In the genomic region with DNA sequence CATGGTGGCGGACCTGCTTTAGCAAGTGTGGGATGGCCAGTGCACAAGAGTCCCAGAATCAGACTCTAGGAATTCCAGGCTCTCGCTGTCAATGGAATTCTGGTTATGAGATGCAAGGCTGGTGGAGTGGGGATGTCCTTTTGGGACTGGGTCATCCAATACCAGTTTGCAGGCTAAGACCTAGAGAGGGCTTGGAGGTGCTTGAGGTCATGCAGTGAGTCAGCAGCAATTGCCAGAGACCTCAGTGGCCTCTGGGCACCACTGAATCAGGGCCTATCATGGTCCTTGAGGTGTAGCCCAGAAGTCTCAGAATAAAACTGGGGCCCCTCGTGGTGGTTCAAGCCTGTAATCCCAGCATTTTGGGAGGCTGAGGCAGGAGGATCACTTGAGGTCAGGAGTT, we compare ENCODE assay signal across 28 cellular contexts. TPM values are rescaled to one million over a fixed set of nuclear protein-coding genes. Genes with fewer than 3 reads are reported as not detected.
A peak's percentile ranks its signal among the peaks of the same experiment; 100 is the strongest.
DNase-seq lines count a peak whose midpoint lies in the region; ATAC-seq and TF ChIP-seq lines count a peak whose summit lies in the region.
"Had no signal": no experiment of that assay in that cellular context is flagged by ENCODE, and none has a peak within 500 bp of the region (broad histone marks: within the 10 kb centered on the region; RNA-seq: fewer than 3 reads in every experiment).

No MANE protein-coding gene starts in this region.

- no peak for TF ChIP-seq CTCF in BE2C (IDR thresholded peaks at IDR 0.05; ENCODE audit: low read depth, low read length)
- TF ChIP-seq CTCF in WERI-Rb-1 (IDR thresholded peaks at IDR 0.05; ENCODE audit: low read depth, low read length), result no peak

- H3K36me3 ChIP-seq in BE2C (no peaks in the 10 kb centered on the region), HUES6 (ENCODE audit: control insufficient read depth, insufficient read depth, low read length) (no peaks in the 10 kb centered on the region), WERI-Rb-1 (no peaks in the 10 kb centered on the region), iPS-18a (ENCODE audit: control insufficient read depth, low read depth, low read length) (no peaks in the 10 kb centered on the region)
- H3K36me3 ChIP-seq: esophagus squamous epithelium, transverse colon had no signal

- H3K9ac ChIP-seq in HUES6 (ENCODE audit: low read length) (no peak overlapping the region), iPS-18a (ENCODE audit: low read length) (peak overlapping the region; percentile 40)

- H3K27ac ChIP-seq in HUES6 (ENCODE audit: low read depth, low read length), result no peak overlapping the region
- peak overlapping the region; percentile 65 for H3K27ac ChIP-seq in WERI-Rb-1
- no peak overlapping the region for H3K27ac ChIP-seq in iPS-18a (ENCODE audit: low read length)
- H3K27ac ChIP-seq: C4-2B, esophagus squamous epithelium, hepatocyte, HL-60, transverse colon had no signal

- H3K27me3 ChIP-seq in BE2C (no peaks in the 10 kb centered on the region), HUES6 (ENCODE audit: control insufficient read depth, insufficient read depth, low read length) (peaks cover 79% of the 10 kb centered on the region), WERI-Rb-1 (ENCODE audit: insufficient read depth, low read depth, severe bottlenecking) (no peaks in the 10 kb centered on the region), iPS-18a (ENCODE audit: control insufficient read depth, insufficient read depth, low read length) (peaks cover 40% of the 10 kb centered on the region)

- no peak for ATAC-seq in activated CD4-positive, CD25-positive, alpha-beta regulatory T cell treated with anti-CD3 and anti-CD28 coated beads, Interleukin-2, amount 50 U/mL, for 24 hours
- no peak for ATAC-seq in HG02759 (IDR thresholded peaks at IDR 0.05; ENCODE audit: unreplicated experiment)
- ATAC-seq in GM19455 (IDR thresholded peaks at IDR 0.05; ENCODE audit: unreplicated experiment), result no peak
- ATAC-seq: Right ventricle myocardium inferior had no signal

- DNase-seq in BE2C (no peak), WERI-Rb-1 (no peak), head of caudate nucleus (no peak)
- DNase-seq: ACHN; activated CD4-positive, alpha-beta T cell treated with anti-CD3 and anti-CD28 coated beads for 4 hours; activated effector memory CD4-positive, alpha-beta T cell treated with anti-CD3 and anti-CD28 coated beads, Interleukin-2, amount 50 U/mL, for 16 hours; activated naive CD8-positive, alpha-beta T cell treated with anti-CD3 and anti-CD28 coated beads for 36 hours; activated T-cell treated with anti-CD3 and anti-CD28 coated beads, Interleukin-2, amount 50 U/mL, for 1 hour; Calu3; cortex of kidney; esophagus squamous epithelium; foreskin melanocyte; left ventricle myocardium superior; NCI-H1930; NCI-H2227 treated with DMSO at 0.1 percent for 48 hours; small intestine; stimulated activated CD4-positive, alpha-beta T cell treated with anti-CD3 and anti-CD28 coated beads, Interleukin-1b, Interleukin-23, amount 100 ng/mL, for 48 hours; stimulated activated CD8-positive, alpha-beta memory T cell treated with anti-CD3 and anti-CD28 coated beads, Interleukin-4, amount 100 ng/mL, for 48 hours had no signal

- H3K4me1 ChIP-seq in BE2C, result no peaks in the 10 kb centered on the region
- H3K4me1 ChIP-seq in HUES6 (ENCODE audit: control insufficient read depth, insufficient read depth, low read length), result peaks cover 24% of the 10 kb centered on the region; the same call in 1 of the 2 replicates
- H3K4me1 ChIP-seq in iPS-18a (ENCODE audit: control insufficient read depth, low read depth, low read length), result no peaks in the 10 kb centered on the region

- H3K4me3 ChIP-seq in BE2C (ENCODE audit: low read depth, low read length), result peak overlapping the region; percentile 72
- peak overlapping the region; percentile 70 for H3K4me3 ChIP-seq in HUES6 (ENCODE audit: low read depth, low read length)
- H3K4me3 ChIP-seq in WERI-Rb-1 (ENCODE audit: low read depth, low read length), result peak overlapping the region; percentile 72
- H3K4me3 ChIP-seq in iPS-18a (ENCODE audit: low read length), result peak overlapping the region; percentile 61
- H3K4me3 ChIP-seq: esophagus squamous epithelium, hepatocyte, transverse colon had no signal

- no peaks in the 10 kb centered on the region for H3K9me3 ChIP-seq in BE2C
- H3K9me3 ChIP-seq in HUES6 (ENCODE audit: control insufficient read depth, insufficient read depth, low read depth, low read length), result no peaks in the 10 kb centered on the region
- no peaks in the 10 kb centered on the region for H3K9me3 ChIP-seq in WERI-Rb-1 (ENCODE audit: severe bottlenecking)
- H3K9me3 ChIP-seq in iPS-18a (ENCODE audit: control insufficient read depth, low read depth, low read length), result no peaks in the 10 kb centered on the region
- H3K9me3 ChIP-seq: esophagus squamous epithelium, transverse colon had no signal

- intact Hi-C loops in head of caudate nucleus (cut with DNase I), result no loop called here

RNA-seq across cellular contexts. Expression of gene SCRT2, which starts 1.4 kb away (rescaled TPM):
- polyA plus RNA-seq in BE2C (2012; ENCODE audit: insufficient read depth, insufficient read length, low read depth), result 11.2 TPM
- polyA plus RNA-seq: hepatocyte, small intestine had no signal

RNA-seq across cellular contexts. Expression of gene SRXN1, which starts 24.0 kb away (rescaled TPM):
- 26.3 TPM for polyA plus RNA-seq in BE2C (2012; ENCODE audit: insufficient read depth, insufficient read length, low read depth)
